In genomic region chr12:105705765-105706164, GRCh38 we compare ENCODE assay signal across 1 cellular context.
TF ChIP-seq lines count a peak whose summit lies in the region.

No MANE protein-coding gene starts in this region.

TF ChIP-seq in IMR-90, 13 proteins besides CTCF, POLR2A, EP300 and RAD21 (continued from another document):
- peak; percentile 12; the same call in 1 of the 2 replicates for TF ChIP-seq MAZ (IDR thresholded peaks at IDR 0.05; ENCODE audit: borderline replicate concordance, low read depth, low read length)
- TF ChIP-seq NFE2L2 (IDR thresholded peaks at IDR 0.05; ENCODE audit: low read depth, low read length): no peak
- no peak for TF ChIP-seq CHD1 (IDR thresholded peaks at IDR 0.05; ENCODE audit: low read depth, low read length)
- TF ChIP-seq SMC3 (IDR thresholded peaks at IDR 0.05; ENCODE audit: low read depth, low read length): peak; percentile 89
